Comparison of ENCODE assay signal across 13 cellular contexts in genomic region chr3:190345878-190346277, GRCh38. TPM values are rescaled to one million over a fixed set of nuclear protein-coding genes. Genes with fewer than 3 reads are reported as not detected.
DNase-seq lines count a peak whose midpoint lies in the region; TF ChIP-seq lines count a peak whose summit lies in the region.
"Had no signal": no experiment of that assay in that cellular context is flagged by ENCODE, and none has a peak within 500 bp of the region (broad histone marks: within the 10 kb centered on the region; RNA-seq: fewer than 3 reads in every experiment).

No MANE protein-coding gene starts in this region.

- H3K27ac ChIP-seq in VCaP: peak overlapping the region; percentile 98
- H3K27ac ChIP-seq: neural progenitor cell had no signal

- DNase-seq in GM12865 (ENCODE audit: low read depth): no peak
- DNase-seq in glomerular visceral epithelial cell (ENCODE audit: extremely low spot score): peak; percentile 54
- DNase-seq in renal cortical epithelial cell (ENCODE audit: low read depth): peak; percentile 77
- no peak for DNase-seq in stimulated activated CD8-positive, alpha-beta memory T cell treated with anti-CD3 and anti-CD28 coated beads, Interleukin-4, amount 100 ng/mL, for 48 hours
- no peak for DNase-seq in NCI-H2196 treated with DMSO at 0.1 percent for 48 hours (lab: John Stamatoyannopoulos, UW; ENCODE audit: unreplicated experiment)
- DNase-seq in GM13977 (ENCODE audit: low spot score): no peak
- no peak for DNase-seq in stimulated activated CD4-positive, alpha-beta T cell treated with anti-CD3 and anti-CD28 coated beads, Interleukin-1b, Interleukin-23, amount 100 ng/mL, for 48 hours
- DNase-seq: activated CD8-positive, alpha-beta memory T cell treated with anti-CD3 and anti-CD28 coated beads, Interleukin-2, amount 50 U/mL, for 4 hours; anterior cingulate cortex; GDM1; Peyer's patch had no signal

- peak overlapping the region; percentile 47 for H3K4me3 ChIP-seq in GM12865 (ENCODE audit: low read depth, low read length)
- H3K4me3 ChIP-seq: neural progenitor cell, Peyer's patch had no signal

- TF ChIP-seq CTCF in GM12865 (IDR thresholded peaks at IDR 0.05; ENCODE audit: insufficient read depth, low read depth, low read length, missing control alignments) (no peak), VCaP (conservative IDR thresholded peaks at IDR 0.05) (no peak), GM13977 (IDR thresholded peaks at IDR 0.05; ENCODE audit: extremely low read depth, insufficient read depth, missing control alignments) (no peak)

- in situ Hi-C loops in GM13977 (cut with MboI; ENCODE audit: low pct_unique_long_range_greater_than_20kb, low sequenced_read_pairs, unreplicated experiment): no loop called here

RNA-seq across cellular contexts. Expression of gene CLDN1, which starts 23.6 kb away (rescaled TPM):
- total RNA-seq in renal cortical epithelial cell: 195 and 218 TPM in 2 replicates

RNA-seq across cellular contexts. Expression of gene CLDN16, which starts 42.1 kb away (rescaled TPM):
- 30.2 and 41.8 TPM in 2 replicates for total RNA-seq in renal cortical epithelial cell
- total RNA-seq: Peyer's patch had no signal

Comparison
In these comparisons a context has a peak if more than half of its experiments do, and no peak if none do; other contexts are left out.
1. DNase-seq: peak in glomerular visceral epithelial cell (single experiment) and renal cortical epithelial cell (single experiment); none in GM12865 (single experiment), stimulated activated CD8-positive, alpha-beta memory T cell treated with anti-CD3 and anti-CD28 coated beads, Interleukin-4, amount 100 ng/mL, for 48 hours (single experiment), NCI-H2196 treated with DMSO at 0.1 percent for 48 hours (single experiment), GM13977 (single experiment) and stimulated activated CD4-positive, alpha-beta T cell treated with anti-CD3 and anti-CD28 coated beads, Interleukin-1b, Interleukin-23, amount 100 ng/mL, for 48 hours (single experiment).